In genomic region chr9:91845839-91846238, GRCh38 we compare ENCODE assay signal across 14 cellular contexts.
"Had no signal": no experiment of that assay in that cellular context is flagged by ENCODE, and none has a peak within 500 bp of the region (broad histone marks: within the 10 kb centered on the region; RNA-seq: fewer than 3 reads in every experiment).

No MANE protein-coding gene starts in this region.

- H3K4me3 Mint-ChIP-seq: activated B cell treated with CpG ODN at 0.5 μM for 24 hours; activated CD4-positive, alpha-beta T cell treated with anti-CD3 and anti-CD28 coated beads, Interleukin-2, amount 10 ng/mL, durations not matched to agents 24 days and 14 days; activated naive CD8-positive, alpha-beta T cell treated with anti-CD3 and anti-CD28 coated beads for 36 hours; activated T-helper 1 cell treated with anti-CD3 and anti-CD28 coated beads, Interleukin-12 subunit alpha, Interleukin-12 subunit beta, Interleukin-2, Interleukin-4 antibody, amounts not matched to agents 30 ng/mL and 10 ng/mL and 1 ng/mL, durations not matched to agents 14 hours and 24 hours and 36 hours; brain had no signal

- H3K36me3 Mint-ChIP-seq: activated naive CD8-positive, alpha-beta T cell treated with anti-CD3 and anti-CD28 coated beads for 36 hours; brain had no signal

- H3K9me3 ChIP-seq: colonic mucosa, esophagus squamous epithelium, right lobe of liver had no signal

- H3K9me3 Mint-ChIP-seq: activated B cell treated with CpG ODN at 0.5 μM for 24 hours; activated CD4-positive, alpha-beta T cell treated with anti-CD3 and anti-CD28 coated beads, Interleukin-2, amount 10 ng/mL, durations not matched to agents 24 days and 14 days; activated naive CD8-positive, alpha-beta T cell treated with anti-CD3 and anti-CD28 coated beads for 36 hours; activated T-helper 1 cell treated with anti-CD3 and anti-CD28 coated beads, Interleukin-12 subunit alpha, Interleukin-12 subunit beta, Interleukin-2, Interleukin-4 antibody, amounts not matched to agents 30 ng/mL and 10 ng/mL and 1 ng/mL, durations not matched to agents 14 hours and 24 hours and 36 hours; brain had no signal

- DNase-seq: activated B cell treated with CpG ODN at 0.5 μM for 24 hours; activated CD4-positive, alpha-beta T cell treated with anti-CD3 and anti-CD28 coated beads, Interleukin-2, amount 10 ng/mL, durations not matched to agents 24 days and 14 days; activated naive CD8-positive, alpha-beta T cell treated with anti-CD3 and anti-CD28 coated beads for 36 hours; central memory CD4-positive, alpha-beta T cell; colonic mucosa; effector CD4-positive, alpha-beta T cell; esophagus squamous epithelium; head of caudate nucleus; mesendoderm; right lobe of liver; stimulated activated CD4-positive, alpha-beta T cell treated with anti-CD3 and anti-CD28 coated beads, Interleukin-1b, Interleukin-23, amount 100 ng/mL, for 48 hours; T-helper 2 cell had no signal

- H3K4me1 ChIP-seq: colonic mucosa, right lobe of liver had no signal

- H3K27ac ChIP-seq: colonic mucosa, right lobe of liver had no signal

- ATAC-seq: right lobe of liver had no signal

- H3K27ac Mint-ChIP-seq: activated B cell treated with CpG ODN at 0.5 μM for 24 hours; activated CD4-positive, alpha-beta T cell treated with anti-CD3 and anti-CD28 coated beads, Interleukin-2, amount 10 ng/mL, durations not matched to agents 24 days and 14 days; activated naive CD8-positive, alpha-beta T cell treated with anti-CD3 and anti-CD28 coated beads for 36 hours; activated T-helper 1 cell treated with anti-CD3 and anti-CD28 coated beads, Interleukin-12 subunit alpha, Interleukin-12 subunit beta, Interleukin-2, Interleukin-4 antibody, amounts not matched to agents 30 ng/mL and 10 ng/mL and 1 ng/mL, durations not matched to agents 14 hours and 24 hours and 36 hours had no signal

- H3K27me3 ChIP-seq: colonic mucosa, right lobe of liver had no signal

- H3K36me3 ChIP-seq: colonic mucosa, esophagus squamous epithelium, right lobe of liver had no signal

- H3K4me3 ChIP-seq: colonic mucosa, esophagus squamous epithelium, right lobe of liver had no signal
